24 cellular contexts compared by ENCODE assay signal in genomic region chr9:122168356-122168755, GRCh38. TPM values are rescaled to one million over a fixed set of nuclear protein-coding genes. Genes with fewer than 3 reads are reported as not detected.
DNase-seq lines count a peak whose midpoint lies in the region; ATAC-seq and TF ChIP-seq lines count a peak whose summit lies in the region.
"Had no signal": no experiment of that assay in that cellular context is flagged by ENCODE, and none has a peak within 500 bp of the region (broad histone marks: within the 10 kb centered on the region; RNA-seq: fewer than 3 reads in every experiment).

No MANE protein-coding gene starts in this region.

- TF ChIP-seq CTCF in AG10803 (conservative IDR thresholded peaks at IDR 0.05; ENCODE audit: low read length), result no peak
- TF ChIP-seq CTCF in foreskin keratinocyte (conservative IDR thresholded peaks at IDR 0.05), result no peak

- H3K27ac ChIP-seq in foreskin keratinocyte, result no peak overlapping the region
- H3K27ac ChIP-seq: KMS-11, RWPE1 had no signal

- DNase-seq in AG10803 (ENCODE audit: low read depth) (peak; percentile 35), GM04503 (ENCODE audit: low read depth) (peak; percentile 11), dermis blood vessel endothelial cell (peak; percentile 90), kidney tubule cell (ENCODE audit: low spot score) (peak; percentile 50), D341Med (ENCODE audit: low spot score) (no peak), foreskin keratinocyte (no peak), NOMO-1 treated with dmso at 0.1 percent for 144 hours (lab: John Stamatoyannopoulos, UW; ENCODE audit: unreplicated experiment) (no peak)
- DNase-seq: CD4-positive, CD25-positive, alpha-beta regulatory T cell; DND-41; GDM1; NCI-H1105; NCI-H146; NCI-H2029 treated with DMSO at 0.1 percent for 48 hours; NCI-H226; NCI-H510A treated with DMSO at 0.1 percent for 48 hours; NCI-H748 treated with DMSO at 0.1 percent for 48 hours; SHP77 treated with DMSO at 0.1 percent for 48 hours; SK-N-SH had no signal

- ATAC-seq in foreskin keratinocyte, result no peak
- ATAC-seq: GM23338 had no signal

- H3K27me3 ChIP-seq in foreskin keratinocyte, result peaks cover 31% of the 10 kb centered on the region

- H3K4me1 ChIP-seq in foreskin keratinocyte, result no peaks in the 10 kb centered on the region
- H3K4me1 ChIP-seq: HAP-1 had no signal

- H3K4me3 ChIP-seq in AG10803 (ENCODE audit: low read length), result no peak overlapping the region
- H3K4me3 ChIP-seq: GM23338, HAP-1 had no signal

RNA-seq across cellular contexts. Expression of gene MORN5, which starts 8.6 kb away (rescaled TPM):
- total RNA-seq in dermis blood vessel endothelial cell (not detected in 2 replicates), foreskin keratinocyte (not detected in 2 replicates)
- not detected in 2 replicates for polyA plus RNA-seq in foreskin keratinocyte
- total RNA-seq: CD4-positive, CD25-positive, alpha-beta regulatory T cell; GM23338; IMR-90 had no signal
- polyA plus RNA-seq: BJ; CD4-positive, CD25-positive, alpha-beta regulatory T cell; GM23338; IMR-90; SK-N-SH had no signal

RNA-seq across cellular contexts. Expression of gene NDUFA8, which starts 8.8 kb away (rescaled TPM):
- total RNA-seq in dermis blood vessel endothelial cell (40.7 and 48.5 TPM in 2 replicates), foreskin keratinocyte (70.4 and 82.4 TPM in 2 replicates)
- polyA plus RNA-seq in foreskin keratinocyte, result 129 and 142 TPM in 2 replicates

Comparison
In these comparisons a context has a peak if more than half of its experiments do, and no peak if none do; other contexts are left out.
1. DNase-seq: peak in AG10803 (single experiment), GM04503 (single experiment), dermis blood vessel endothelial cell (single experiment) and kidney tubule cell (single experiment); none in D341Med (single experiment), foreskin keratinocyte (0 of 2) and NOMO-1 treated with dmso at 0.1 percent for 144 hours (single experiment).